Comparison of ENCODE assay signal across 8 cellular contexts in genomic region chr1:170664283-170664827, GRCh38. TPM values are rescaled to one million over a fixed set of nuclear protein-coding genes. Genes with fewer than 3 reads are reported as not detected.
DNase-seq lines count a peak whose midpoint lies in the region; ATAC-seq, FAIRE-seq and TF ChIP-seq lines count a peak whose summit lies in the region.

No MANE protein-coding gene starts in this region.

- H3K4me3 ChIP-seq in GM12865 (ENCODE audit: low read depth, low read length) (peak overlapping the region; percentile 35), heart right ventricle (peak overlapping the region; percentile 54 to 87 (median 70)), psoas muscle (peak overlapping the region; percentile 72)

- peaks cover 2 to 47% (median 17%) of the 10 kb centered on the region in 9 donors for H3K4me1 ChIP-seq in heart right ventricle
- H3K4me1 ChIP-seq in psoas muscle = peaks cover 21% of the 10 kb centered on the region

- DNase-seq in GM12865 (ENCODE audit: low read depth) = peak; percentile 16
- peak; percentile 29 to 47 for DNase-seq in heart right ventricle
- peak; percentile 49 to 77 for DNase-seq in psoas muscle
- no peak for DNase-seq in HPDE6-E6E7 (ENCODE audit: extremely low spot score)
- no peak for DNase-seq in cerebellar cortex (ENCODE audit: low spot score)
- DNase-seq in RCC 7860 (ENCODE audit: low spot score) = no peak

- no peaks in the 10 kb centered on the region for H3K9me3 ChIP-seq in heart right ventricle
- H3K9me3 ChIP-seq in psoas muscle = no peaks in the 10 kb centered on the region

- H3K36me3 ChIP-seq in heart right ventricle (peaks cover 0 to 6% (median 0%) of the 10 kb centered on the region in 9 donors), psoas muscle (ENCODE audit: insufficient read depth in 1 of 2, low read depth in 1 of 2) (no peaks in the 10 kb centered on the region)

- ATAC-seq in SK-N-SH treated with all-trans-retinoic acid at 6 μM for 48 hours (peak; percentile 1), heart right ventricle (peak; percentile 4 to 78 (median 38)), psoas muscle (peak; percentile 36 to 47 (median 39)), GM18867 (IDR thresholded peaks at IDR 0.05; ENCODE audit: unreplicated experiment) (no peak)

- intact Hi-C loops in heart right ventricle (cut with DNase I) (loop anchor here in 9 of 10 donors (5.0 to 10.0 kb wide), 10 partner anchors 70 to 660 kb away; partner anchors contain the start of genes GORAB (in 5 of the 9) and NTMT2 (in 1 of the 9)), psoas muscle (cut with DNase I) (loop anchor here (2.0 to 10.0 kb wide), 5 partner anchors 103 to 650 kb away; partner anchors contain the start of genes GORAB (in 2 of the 2) and KIFAP3 (in 1 of the 2))

- WGBS in heart right ventricle, 2 donors = 0 to 1% methylated on average over 42 of the region's 42 CpGs
- WGBS in psoas muscle, 3 donors = 0 to 1% (median 0%) methylated on average over 37 to 42 of the region's 42 CpGs

- H3K27me3 ChIP-seq in heart right ventricle (peaks cover 0 to 100% (median 27%) of the 10 kb centered on the region in 7 donors), psoas muscle (ENCODE audit: insufficient read depth in 3 of 3, low read length in 2 of 3) (peaks cover 0 to 3% (median 0%) of the 10 kb centered on the region in 3 donors)

- no peak for TF ChIP-seq CTCF in GM12865 (IDR thresholded peaks at IDR 0.05; ENCODE audit: insufficient read depth, low read depth, low read length, missing control alignments)
- no peak for TF ChIP-seq CTCF in heart right ventricle (IDR thresholded peaks at IDR 0.05)
- TF ChIP-seq CTCF in psoas muscle (IDR thresholded peaks at IDR 0.05) = no peak

- no peak for FAIRE-seq in RCC 7860 (lab: Jason Lieb, UNC)

- H3K27ac ChIP-seq in heart right ventricle (peak overlapping the region; percentile 90 to 98 (median 94)), psoas muscle (peak overlapping the region; percentile 91)

TF ChIP-seq in SK-N-SH treated with all-trans-retinoic acid at 6 μM for 48 hours, 23 proteins besides CTCF, POLR2A, EP300 and RAD21:
- TF ChIP-seq BACH2 (CRISPR knock-in tag; IDR thresholded peaks at IDR 0.05; ENCODE audit: borderline replicate concordance) (no peak), ZNF565 (CRISPR knock-in tag; conservative IDR thresholded peaks at IDR 0.05; ENCODE audit: low read depth) (no peak), GLIS3 (CRISPR knock-in tag; IDR thresholded peaks at IDR 0.05) (no peak), ZC3H10 (CRISPR knock-in tag; IDR thresholded peaks at IDR 0.05) (no peak), PATZ1 (CRISPR knock-in tag; IDR thresholded peaks at IDR 0.05; ENCODE audit: borderline replicate concordance) (no peak), TSHZ2 (CRISPR knock-in tag; IDR thresholded peaks at IDR 0.05) (no peak), CSDC2 (CRISPR knock-in tag; IDR thresholded peaks at IDR 0.05) (no peak), POU6F1 (CRISPR knock-in tag; IDR thresholded peaks at IDR 0.05; ENCODE audit: borderline replicate concordance, low read depth) (no peak), PPARA (CRISPR knock-in tag; IDR thresholded peaks at IDR 0.05; ENCODE audit: borderline replicate concordance) (no peak), TCF4 (CRISPR knock-in tag; IDR thresholded peaks at IDR 0.05; ENCODE audit: borderline replicate concordance) (no peak), SNAI2 (CRISPR knock-in tag; IDR thresholded peaks at IDR 0.05) (no peak)

RNA-seq across cellular contexts. Expression of gene PRRX1, which starts 0.4 kb away (rescaled TPM):
- total RNA-seq in heart right ventricle = 100 to 1,000 TPM in 6 of 10 donors, 10 to 100 TPM in 4; 29.7 to 113 (median 104) TPM
- 10 to 100 TPM; 23.0 to 25.6 TPM for polyA plus RNA-seq in heart right ventricle
- total RNA-seq in psoas muscle = 100 to 1,000 TPM in 3 of 4 donors, 10 to 100 TPM in 1; 61.4 to 256 (median 116) TPM
- 10 to 100 TPM; 27.7 to 64.1 (median 53.7) TPM for polyA plus RNA-seq in psoas muscle

Comparison
In these comparisons a context has a peak if more than half of its experiments do, and no peak if none do; other contexts are left out.
1. DNase-seq: peak in GM12865 (single experiment), heart right ventricle (2 of 2) and psoas muscle (2 of 2); none in HPDE6-E6E7 (single experiment), cerebellar cortex (single experiment) and RCC 7860 (single experiment).
2. Peak in every context shown above with its lines, with median percentiles within 50 percentile points of each other: H3K4me3 ChIP-seq.